Comparison of ENCODE assay signal across 26 cellular contexts in the genomic region with DNA sequence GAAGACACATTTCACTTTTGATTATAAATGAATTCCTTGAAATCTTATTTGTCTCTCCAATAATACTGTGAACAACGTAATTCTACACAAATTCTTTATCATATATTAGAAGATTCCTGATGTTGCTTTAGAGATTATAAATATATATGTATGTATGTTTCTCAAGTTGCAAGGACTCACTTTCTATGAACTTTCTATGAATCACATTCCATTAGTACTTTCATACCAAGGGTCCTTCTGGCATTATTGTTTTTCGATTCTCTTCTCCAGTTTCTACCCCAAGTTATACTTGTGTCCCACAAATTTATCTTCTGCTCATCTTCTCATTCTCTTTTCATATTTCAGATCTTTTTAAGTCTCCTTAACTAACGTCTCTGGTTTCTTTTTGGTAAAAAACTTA.
"Had no signal": no experiment of that assay in that cellular context is flagged by ENCODE, and none has a peak within 500 bp of the region (broad histone marks: within the 10 kb centered on the region; RNA-seq: fewer than 3 reads in every experiment).

No MANE protein-coding gene starts in this region.

- FAIRE-seq: endometrium, islet of Langerhans, keratinocyte had no signal

- H3K27me3 ChIP-seq: esophagus squamous epithelium, gastrocnemius medialis, heart right ventricle, left lung had no signal

- H3K9me3 ChIP-seq: gastrocnemius medialis had no signal

- H3K4me3 Mint-ChIP-seq: dendritic cell treated with granulocyte-macrophage colony-stimulating factor and Interleukin-4, amounts not matched to agents 40 ng/mL and 50 ng/mL, for 4 days; effector memory CD8-positive, alpha-beta T cell; endodermal cell; mesothelial cell of epicardium; naive B cell; naive thymus-derived CD8-positive, alpha-beta T cell had no signal

- H3K4me1 ChIP-seq: esophagus squamous epithelium, gastrocnemius medialis, heart right ventricle, left lung, lower lobe of right lung had no signal

- H3K4me1 Mint-ChIP-seq: naive B cell had no signal

- DNase-seq: cortex of kidney; effector CD8-positive, alpha-beta T cell; effector memory CD8-positive, alpha-beta T cell; endodermal cell; erythroblast; esophagus squamous epithelium; foreskin fibroblast; foreskin melanocyte; gastrocnemius medialis; glutamatergic neuron; head of caudate nucleus; heart right ventricle; hippocampal formation; left cardiac atrium; left lung; left ventricle myocardium superior; lower lobe of right lung; mesenchymal stem cell; mucosa of descending colon; naive B cell; naive thymus-derived CD8-positive, alpha-beta T cell had no signal

- H3K27ac Mint-ChIP-seq: dendritic cell treated with granulocyte-macrophage colony-stimulating factor and Interleukin-4, amounts not matched to agents 40 ng/mL and 50 ng/mL, for 4 days; effector memory CD8-positive, alpha-beta T cell; endodermal cell; mesothelial cell of epicardium; naive thymus-derived CD8-positive, alpha-beta T cell had no signal

- H3K27me3 Mint-ChIP-seq: dendritic cell treated with granulocyte-macrophage colony-stimulating factor and Interleukin-4, amounts not matched to agents 40 ng/mL and 50 ng/mL, for 4 days; effector memory CD8-positive, alpha-beta T cell; naive B cell; naive thymus-derived CD8-positive, alpha-beta T cell had no signal

- H3K4me3 ChIP-seq: esophagus squamous epithelium, gastrocnemius medialis, heart right ventricle, left lung, lower lobe of right lung, mucosa of descending colon had no signal
